ENCODE assay signal across 8 cellular contexts in the genomic region with DNA sequence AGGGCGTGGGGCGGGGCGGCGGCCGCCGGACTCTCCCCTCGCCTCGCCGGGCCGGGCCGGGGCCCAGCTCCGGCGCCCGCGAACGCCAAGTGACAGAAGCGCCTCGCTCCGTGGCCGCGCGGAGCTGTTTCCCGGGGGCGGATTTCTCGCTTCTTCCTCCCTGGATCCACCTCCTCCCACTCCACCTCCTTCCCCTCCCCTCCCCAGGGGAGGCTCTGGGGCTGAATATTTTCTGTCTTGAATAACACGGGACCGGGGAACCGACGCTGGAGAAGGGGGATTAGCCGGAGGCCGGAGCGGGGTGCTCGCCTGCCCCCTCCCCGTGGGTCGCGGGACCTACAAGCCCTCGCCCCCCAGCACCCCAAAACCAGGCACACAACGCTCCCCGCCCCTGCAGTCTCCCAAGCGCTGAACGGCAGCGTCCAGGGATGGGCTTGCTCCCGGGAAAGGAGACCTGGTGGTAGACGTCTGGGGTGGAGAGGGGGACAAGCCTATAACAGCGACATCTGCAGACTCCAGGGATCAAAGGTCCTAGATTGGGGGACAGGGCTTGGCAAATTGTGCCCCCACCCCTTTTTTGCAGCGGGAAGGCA.
DNase-seq lines count a peak whose midpoint lies in the region; ATAC-seq lines count a peak whose summit lies in the region.

Gene ARHGAP21 (minus strand): TSS at position 100 of the 593 bp plus-strand sequence. CDS start 1,988 bp downstream, outside the sequence.

- ATAC-seq in HG02763 (IDR thresholded peaks at IDR 0.05; ENCODE audit: unreplicated experiment), result peak; percentile 3
- peak; percentile 6 for ATAC-seq in stimulated activated naive CD8-positive, alpha-beta T cell treated with anti-CD3 and anti-CD28 coated beads, Interleukin-15, Interleukin-2, amounts not matched to agents 100 U/mL and 50 U/mL, for 24 hours

- peak; percentile 19 to 44 for DNase-seq in NCI-H524 (lab: John Stamatoyannopoulos, UW)
- no peak for DNase-seq in NCI-H524 treated with DMSO at 0.1 percent for 48 hours (lab: John Stamatoyannopoulos, UW)
- DNase-seq in NCI-H2171 treated with DMSO at 0.1 percent for 48 hours (lab: John Stamatoyannopoulos, UW), result peak; percentile 71
- DNase-seq in activated CD8-positive, alpha-beta memory T cell treated with anti-CD3 and anti-CD28 coated beads, Interleukin-2, amount 50 U/mL, for 48 hours, result peak; percentile 72
- DNase-seq in epithelial cell of prostate (ENCODE audit: low read depth, low spot score), result no peak
- DNase-seq in middle frontal gyrus (ENCODE audit: extremely low spot score, low spot score), result peak; percentile 65
- DNase-seq in stimulated activated naive CD8-positive, alpha-beta T cell treated with anti-CD3 and anti-CD28 coated beads, Interleukin-15, Interleukin-2, amounts not matched to agents 100 U/mL and 50 U/mL, for 24 hours, result peak; percentile 51

- H3K27ac ChIP-seq in epithelial cell of prostate, result peak within 1 kb of the TSS; percentile 94

Comparison
In these comparisons a context has a peak if more than half of its experiments do, and no peak if none do; other contexts are left out.
1. DNase-seq: peak in NCI-H524 (2 of 2), NCI-H2171 treated with DMSO at 0.1 percent for 48 hours (single experiment), activated CD8-positive, alpha-beta memory T cell treated with anti-CD3 and anti-CD28 coated beads, Interleukin-2, amount 50 U/mL, for 48 hours (single experiment), middle frontal gyrus (single experiment) and stimulated activated naive CD8-positive, alpha-beta T cell treated with anti-CD3 and anti-CD28 coated beads, Interleukin-15, Interleukin-2, amounts not matched to agents 100 U/mL and 50 U/mL, for 24 hours (single experiment); none in NCI-H524 treated with DMSO at 0.1 percent for 48 hours (single experiment) and epithelial cell of prostate (single experiment).